ENCODE assay signal across 7 cellular contexts in genomic region chr9:93483497-93483896, GRCh38.
"Had no signal": no experiment of that assay in that cellular context is flagged by ENCODE, and none has a peak within 500 bp of the region (broad histone marks: within the 10 kb centered on the region; RNA-seq: fewer than 3 reads in every experiment).

No MANE protein-coding gene starts in this region.

- DNase-seq: GM23248, GOT3, H7 had no signal

- ATAC-seq: HCT116, HepG2 had no signal

- H3K9ac ChIP-seq: GM23248 had no signal

- H3K27ac ChIP-seq: GM23248, HL-60 had no signal

- H3K4me3 ChIP-seq: GM23248, HAP-1 had no signal

- H2AFZ ChIP-seq: GM23248 had no signal

- FAIRE-seq: HepG2 had no signal

- H3K9me3 ChIP-seq: HAP-1 had no signal
